1 cellular context compared by ENCODE assay signal in genomic region chr3:129604223-129604941, GRCh38.
TF ChIP-seq lines count a peak whose summit lies in the region.

No MANE protein-coding gene starts in this region.

TF ChIP-seq in SK-N-SH, 30 proteins besides CTCF, POLR2A, EP300 and RAD21 (continued from another document):
- TF ChIP-seq REST (IDR thresholded peaks at IDR 0.05; ENCODE audit: low read depth, low read length) (no peak), USF1 (IDR thresholded peaks at IDR 0.05; ENCODE audit: borderline replicate concordance, low read depth) (no peak), GABPA (IDR thresholded peaks at IDR 0.05; ENCODE audit: low read depth) (no peak), MXI1 (IDR thresholded peaks at IDR 0.05; ENCODE audit: low read depth, low read length) (no peak)
